Comparison of ENCODE assay signal across 18 cellular contexts in genomic region chr7:116569737-116570136, GRCh38. TPM values are rescaled to one million over a fixed set of nuclear protein-coding genes. Genes with fewer than 3 reads are reported as not detected.
A peak's percentile ranks its signal among the peaks of the same experiment; 100 is the strongest.
DNase-seq lines count a peak whose midpoint lies in the region; ATAC-seq and TF ChIP-seq lines count a peak whose summit lies in the region.
"Had no signal": no experiment of that assay in that cellular context is flagged by ENCODE, and none has a peak within 500 bp of the region (broad histone marks: within the 10 kb centered on the region; RNA-seq: fewer than 3 reads in every experiment).

No MANE protein-coding gene starts in this region.

- H3K27ac ChIP-seq in breast epithelium (no peak overlapping the region), tibial artery (peak overlapping the region; percentile 39 to 54)
- H3K27ac ChIP-seq: neural progenitor cell, WERI-Rb-1 had no signal

- BruUV-seq in MCF 10A (replicated peaks; lab: Mats Ljungman, UMichigan), result no TSS peak

- H3K27me3 Mint-ChIP-seq in MCF 10A (ENCODE audit: insufficient read depth, unreplicated experiment), result no peaks in the 10 kb centered on the region

- no peaks in the 10 kb centered on the region for H3K4me1 ChIP-seq in breast epithelium
- H3K4me1 ChIP-seq in tibial artery, result peaks cover 0 to 47% (median 17%) of the 10 kb centered on the region in 4 donors
- H3K4me1 ChIP-seq: neural progenitor cell had no signal

- H3K36me3 ChIP-seq in breast epithelium (no peaks in the 10 kb centered on the region), tibial artery (no peaks in the 10 kb centered on the region)
- H3K36me3 ChIP-seq: neural progenitor cell, WERI-Rb-1 had no signal

- peaks cover 11% of the 10 kb centered on the region for H3K36me3 Mint-ChIP-seq in MCF 10A (ENCODE audit: insufficient read depth, unreplicated experiment)
- H3K36me3 Mint-ChIP-seq: activated naive CD8-positive, alpha-beta T cell treated with anti-CD3 and anti-CD28 coated beads, Interleukin-2, amount 10 ng/mL, durations not matched to agents 7 days and 5 days; neural progenitor cell had no signal

- no peak overlapping the region for H3K4me3 ChIP-seq in breast epithelium
- H3K4me3 ChIP-seq in tibial artery, result no peak overlapping the region
- H3K4me3 ChIP-seq: neural progenitor cell had no signal

- CTCF ChIA-PET in MCF 10A (lab: Yijun Ruan, JAX), result interaction anchor here (0.6 to 3.4 kb wide), 7 partner anchors 22 to 395 kb away, joined by 3 to 18 read pairs (median 4); partner anchors contain the start of gene CAV1

- H3K27me3 ChIP-seq in breast epithelium (no peaks in the 10 kb centered on the region), tibial artery (no peaks in the 10 kb centered on the region)
- H3K27me3 ChIP-seq: neural progenitor cell had no signal

- peak; percentile 83 for DNase-seq in MCF 10A (ENCODE audit: unreplicated experiment)
- DNase-seq in breast epithelium (ENCODE audit: low spot score in 2 of 2), result no peak
- peak; percentile 89 for DNase-seq in fibroblast of peridontal ligament (ENCODE audit: extremely low read depth)
- DNase-seq in tibial artery, result no peak
- DNase-seq in activated effector memory CD4-positive, alpha-beta T cell treated with Interleukin-2 at 50 U/mL for 16 hours, result no peak
- DNase-seq in NCI-H526 (lab: John Stamatoyannopoulos, UW), result no peak
- DNase-seq: 8988T; activated CD8-positive, alpha-beta memory T cell treated with anti-CD3 and anti-CD28 coated beads, Interleukin-2, amount 50 U/mL, for 4 hours; activated naive CD8-positive, alpha-beta T cell treated with anti-CD3 and anti-CD28 coated beads, Interleukin-2, amount 10 ng/mL, durations not matched to agents 7 days and 5 days; DMS79; left ventricle myocardium superior; NCI-H1436 treated with DMSO at 0.1 percent for 48 hours; NCI-H526 treated with DMSO at 0.1 percent for 48 hours; SHP77; WERI-Rb-1 had no signal

- peak; percentile 61 for ATAC-seq in SK-N-SH treated with all-trans-retinoic acid at 6 μM for 48 hours
- ATAC-seq in HG03442 (IDR thresholded peaks at IDR 0.05; ENCODE audit: unreplicated experiment), result no peak
- ATAC-seq: left ventricle myocardium superior had no signal

- intact Hi-C loops in MCF 10A (cut with micrococcal nuclease), result loop anchor here (5.0 kb wide), 2 partner anchors 42 to 212 kb away; partner anchors contain the start of gene CAV1
- intact Hi-C loops in breast epithelium (cut with DNase I; ENCODE audit: low total_unique reads), result no loop called here
- intact Hi-C loops in tibial artery (cut with DNase I; ENCODE audit: low total_unique reads), result no loop called here

- TF ChIP-seq CTCF in MCF 10A (IDR thresholded peaks at IDR 0.05; ENCODE audit: unreplicated experiment), result no peak
- TF ChIP-seq CTCF in breast epithelium (IDR thresholded peaks at IDR 0.05), result no peak
- TF ChIP-seq CTCF in tibial artery (IDR thresholded peaks at IDR 0.05), result no peak

- peaks cover 42% of the 10 kb centered on the region for H3K4me1 Mint-ChIP-seq in MCF 10A (ENCODE audit: insufficient read depth, unreplicated experiment)
- H3K4me1 Mint-ChIP-seq: activated naive CD8-positive, alpha-beta T cell treated with anti-CD3 and anti-CD28 coated beads, Interleukin-2, amount 10 ng/mL, durations not matched to agents 7 days and 5 days had no signal

- POLR2A ChIA-PET in MCF 10A (lab: Yijun Ruan, JAX), result interaction anchor here (0.7 to 8.2 kb wide), 20 partner anchors 9 to 360 kb away, joined by 3 to 109 read pairs (median 6); partner anchors contain the start of gene TES

- H3K27ac Mint-ChIP-seq in MCF 10A (ENCODE audit: low read depth, unreplicated experiment), result peak overlapping the region; percentile 43
- H3K27ac Mint-ChIP-seq: activated naive CD8-positive, alpha-beta T cell treated with anti-CD3 and anti-CD28 coated beads, Interleukin-2, amount 10 ng/mL, durations not matched to agents 7 days and 5 days; neural progenitor cell had no signal

- H3K9me3 ChIP-seq in breast epithelium (no peaks in the 10 kb centered on the region), tibial artery (no peaks in the 10 kb centered on the region)

- TF ChIP-seq POLR2A in breast epithelium (IDR thresholded peaks at IDR 0.05), result no peak

- H3K4me3 Mint-ChIP-seq in MCF 10A (ENCODE audit: unreplicated experiment), result no peak overlapping the region
- H3K4me3 Mint-ChIP-seq: activated naive CD8-positive, alpha-beta T cell treated with anti-CD3 and anti-CD28 coated beads, Interleukin-2, amount 10 ng/mL, durations not matched to agents 7 days and 5 days; neural progenitor cell had no signal

- H3K9me3 Mint-ChIP-seq in MCF 10A (ENCODE audit: unreplicated experiment), result no peaks in the 10 kb centered on the region
- H3K9me3 Mint-ChIP-seq: activated naive CD8-positive, alpha-beta T cell treated with anti-CD3 and anti-CD28 coated beads, Interleukin-2, amount 10 ng/mL, durations not matched to agents 7 days and 5 days; neural progenitor cell had no signal

TF ChIP-seq in SK-N-SH treated with all-trans-retinoic acid at 6 μM for 48 hours, 23 proteins besides CTCF, POLR2A, EP300 and RAD21:
- no peak for TF ChIP-seq ZC3H10 (CRISPR knock-in tag; IDR thresholded peaks at IDR 0.05)
- no peak for TF ChIP-seq CSDC2 (CRISPR knock-in tag; IDR thresholded peaks at IDR 0.05)
- no peak for TF ChIP-seq ARNTL (CRISPR knock-in tag; IDR thresholded peaks at IDR 0.05; ENCODE audit: borderline replicate concordance, low read depth)
- no peak for TF ChIP-seq RARB (CRISPR knock-in tag; IDR thresholded peaks at IDR 0.05)
- no peak for TF ChIP-seq TCF4 (CRISPR knock-in tag; IDR thresholded peaks at IDR 0.05; ENCODE audit: borderline replicate concordance)
- no peak for TF ChIP-seq CREB5 (CRISPR knock-in tag; IDR thresholded peaks at IDR 0.05; ENCODE audit: low read depth)
- no peak for TF ChIP-seq CSRNP3 (CRISPR knock-in tag; IDR thresholded peaks at IDR 0.05)

RNA-seq across cellular contexts. Expression of gene CAV1, which starts 44.9 kb away (rescaled TPM):
- total RNA-seq in MCF 10A (2022), result 225 and 267 TPM in 2 replicates
- total RNA-seq in breast epithelium, result 100 to 1,000 TPM; 117 to 729 (median 154) TPM

Comparison
In these comparisons a context has a peak if more than half of its experiments do, and no peak if none do; other contexts are left out.
1. DNase-seq: peak in MCF 10A (single experiment) and fibroblast of peridontal ligament (single experiment); none in breast epithelium (0 of 2), tibial artery (0 of 2), activated effector memory CD4-positive, alpha-beta T cell treated with Interleukin-2 at 50 U/mL for 16 hours (single experiment) and NCI-H526 (0 of 2).
2. H3K27ac ChIP-seq: peak in tibial artery (2 of 2); none in breast epithelium (0 of 2).